15 cellular contexts compared by ENCODE assay signal in genomic region chr5:72214168-72214567, GRCh38.
DNase-seq lines count a peak whose midpoint lies in the region; ATAC-seq and TF ChIP-seq lines count a peak whose summit lies in the region.
"Had no signal": no experiment of that assay in that cellular context is flagged by ENCODE, and none has a peak within 500 bp of the region (broad histone marks: within the 10 kb centered on the region; RNA-seq: fewer than 3 reads in every experiment).

No MANE protein-coding gene starts in this region.

- TF ChIP-seq CTCF in right atrium auricular region (IDR thresholded peaks at IDR 0.05) (no peak), heart right ventricle (IDR thresholded peaks at IDR 0.05) (no peak)

- H3K36me3 ChIP-seq in right atrium auricular region (peaks cover 7% of the 10 kb centered on the region), heart right ventricle (peaks cover 0 to 23% (median 6%) of the 10 kb centered on the region in 9 donors)

- H3K27ac ChIP-seq in right atrium auricular region (peak overlapping the region in 1 of 2 donors; percentile 53), heart right ventricle (peak overlapping the region in 1 of 10 donors; percentile 35), right cardiac atrium (ENCODE audit: low read length) (no peak overlapping the region)
- H3K27ac ChIP-seq: A549, C4-2B had no signal

- DNase-seq in Right ventricle myocardium inferior (ENCODE audit: missing footprints) (no peak), right atrium auricular region (ENCODE audit: low spot score) (no peak), heart right ventricle (peak in 1 of 2 donors; percentile 39), right cardiac atrium (peak in 1 of 3 donors; percentile 33), activated gamma-delta T cell treated with Interleukin-2 at 50 U/mL for 16 hours (no peak)
- DNase-seq: BE2C; CD4-positive, alpha-beta memory T cell; DMS79; HCEC 1CT; HFFc6 had no signal

- H3K4me1 ChIP-seq in right atrium auricular region, result peaks cover 0 to 22% of the 10 kb centered on the region in 2 donors
- H3K4me1 ChIP-seq in heart right ventricle, result peaks cover 4 to 23% (median 16%) of the 10 kb centered on the region in 9 donors
- H3K4me1 ChIP-seq in right cardiac atrium (ENCODE audit: control insufficient read depth, insufficient read depth, low read length), result peaks cover 9% of the 10 kb centered on the region

- intact Hi-C loops in Right ventricle myocardium inferior (cut with DNase I), result loop anchor here (5.0 kb wide), 1 partner anchor 33 kb away; no protein-coding TSS in a partner anchor
- intact Hi-C loops in heart right ventricle (cut with DNase I), result no loop called here
- intact Hi-C loops in right cardiac atrium (cut with DNase I), result loop anchor here in 1 of 4 donors (10.0 kb wide), 1 partner anchor 51 kb away; no protein-coding TSS in a partner anchor

- WGBS in heart right ventricle, 2 donors, result 43 to 59% methylated on average over 4 of the region's 4 CpGs
- 61% methylated on average over 4 of the region's 4 CpGs for WGBS in right cardiac atrium

- H3K4me3 ChIP-seq in right atrium auricular region (no peak overlapping the region), heart right ventricle (no peak overlapping the region), right cardiac atrium (ENCODE audit: low read length) (no peak overlapping the region)
- H3K4me3 ChIP-seq: A549, GM12878 had no signal

- H3K27me3 ChIP-seq in right atrium auricular region (no peaks in the 10 kb centered on the region), heart right ventricle (no peaks in the 10 kb centered on the region), right cardiac atrium (ENCODE audit: control insufficient read depth, insufficient read depth) (no peaks in the 10 kb centered on the region)
- H3K27me3 ChIP-seq: BE2C had no signal

- H3K9me3 ChIP-seq in right atrium auricular region, result no peaks in the 10 kb centered on the region
- H3K9me3 ChIP-seq in heart right ventricle, result no peaks in the 10 kb centered on the region
- no peaks in the 10 kb centered on the region for H3K9me3 ChIP-seq in right cardiac atrium (ENCODE audit: control insufficient read depth, low read length)
- H3K9me3 ChIP-seq: A549, BE2C had no signal

- ATAC-seq in Right ventricle myocardium inferior (peak; percentile 84), heart right ventricle (peak; percentile 49 to 92 (median 70)), right cardiac atrium (peak; percentile 38 to 54), HG02588 (IDR thresholded peaks at IDR 0.05; ENCODE audit: unreplicated experiment) (no peak)
- ATAC-seq: A549, GM12878, HepG2 had no signal
